23 cellular contexts compared by ENCODE assay signal in the genomic region with DNA sequence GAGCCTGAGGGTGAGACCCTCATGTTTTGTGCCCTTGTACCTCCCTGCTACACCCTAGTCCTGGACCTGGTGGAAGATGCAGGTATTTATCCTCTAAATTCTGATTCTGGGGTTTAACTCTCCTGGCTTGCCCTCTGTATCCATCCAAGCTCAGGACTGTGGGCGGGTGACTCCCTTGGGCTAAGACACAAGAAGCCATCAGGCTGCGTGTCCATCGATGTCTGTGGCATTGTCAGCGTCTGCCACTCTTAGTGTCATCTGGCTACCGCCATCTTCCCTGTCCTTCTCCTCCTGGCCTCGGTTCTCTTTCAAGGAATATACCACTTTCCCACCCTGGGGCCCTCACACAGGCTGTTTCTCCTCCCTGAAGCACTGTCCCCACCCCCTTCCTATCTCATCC. TPM values are rescaled to one million over a fixed set of nuclear protein-coding genes. Genes with fewer than 3 reads are reported as not detected.
"Had no signal": no experiment of that assay in that cellular context is flagged by ENCODE, and none has a peak within 500 bp of the region (broad histone marks: within the 10 kb centered on the region; RNA-seq: fewer than 3 reads in every experiment).

No MANE protein-coding gene starts in this region.

- H3K4me1 ChIP-seq: psoas muscle, spleen, testis, tibial artery, upper lobe of left lung had no signal

- H3K9me3 ChIP-seq: mucosa of descending colon, psoas muscle, spleen, testis, tibial artery, upper lobe of left lung had no signal

- H3K27ac Mint-ChIP-seq: effector memory CD8-positive, alpha-beta T cell; immature natural killer cell; memory B cell; mesothelial cell of epicardium; naive B cell; nephron; stimulated activated memory B cell treated with anti-CD40 and anti-IgM and Interleukin-4, amounts not matched to agents 10 μg/mL and 1 μg/mL and 100 μg/mL, for 72 hours had no signal

- H3K27ac ChIP-seq: psoas muscle, skin epidermis, spleen, testis, tibial artery, upper lobe of left lung had no signal

- H3K27me3 ChIP-seq: testis, upper lobe of left lung had no signal

- H3K4me3 ChIP-seq: lung, mucosa of descending colon, psoas muscle, skin epidermis, spleen, testis, tibial artery, upper lobe of left lung had no signal

- ATAC-seq: effector memory CD8-positive, alpha-beta T cell; mucosa of descending colon; psoas muscle; right cardiac atrium; stimulated activated memory B cell treated with anti-CD40 and anti-IgM and Interleukin-4, amounts not matched to agents 10 μg/mL and 1 μg/mL and 100 μg/mL, for 72 hours; stimulated activated naive CD8-positive, alpha-beta T cell treated with anti-CD3 and anti-CD28 coated beads, Interleukin-15, Interleukin-2, amounts not matched to agents 100 U/mL and 50 U/mL, for 24 hours had no signal

- H3K4me1 Mint-ChIP-seq: immature natural killer cell; memory B cell; naive B cell; stimulated activated memory B cell treated with anti-CD40 and anti-IgM and Interleukin-4, amounts not matched to agents 10 μg/mL and 1 μg/mL and 100 μg/mL, for 72 hours had no signal

- H3K9me3 Mint-ChIP-seq: effector memory CD8-positive, alpha-beta T cell; immature natural killer cell; memory B cell; mesothelial cell of epicardium; nephron; stimulated activated memory B cell treated with anti-CD40 and anti-IgM and Interleukin-4, amounts not matched to agents 10 μg/mL and 1 μg/mL and 100 μg/mL, for 72 hours had no signal

- DNase-seq: cortex of kidney; effector memory CD8-positive, alpha-beta T cell; hypothalamus; immature natural killer cell; mucosa of descending colon; naive B cell; nucleus accumbens; psoas muscle; right cardiac atrium; spleen; stimulated activated CD4-positive, alpha-beta T cell treated with anti-CD3 and anti-CD28 coated beads, Interleukin-4, amount 100 ng/mL, for 4 hours; stimulated activated naive CD8-positive, alpha-beta T cell treated with anti-CD3 and anti-CD28 coated beads, Interleukin-15, Interleukin-2, amounts not matched to agents 100 U/mL and 50 U/mL, for 24 hours; substantia nigra; testis; tibial artery had no signal

- H3K4me3 Mint-ChIP-seq: effector memory CD8-positive, alpha-beta T cell; immature natural killer cell; memory B cell; mesothelial cell of epicardium; naive B cell; nephron; stimulated activated memory B cell treated with anti-CD40 and anti-IgM and Interleukin-4, amounts not matched to agents 10 μg/mL and 1 μg/mL and 100 μg/mL, for 72 hours had no signal

- H3K36me3 Mint-ChIP-seq: immature natural killer cell; memory B cell; mesothelial cell of epicardium; naive B cell; stimulated activated memory B cell treated with anti-CD40 and anti-IgM and Interleukin-4, amounts not matched to agents 10 μg/mL and 1 μg/mL and 100 μg/mL, for 72 hours had no signal

- H3K36me3 ChIP-seq: spleen, tibial artery, upper lobe of left lung had no signal

RNA-seq across cellular contexts. Expression of a gene that starts 35.5 kb away (rescaled TPM):
- total RNA-seq: liver had no signal
